ENCODE assay signal across 22 cellular contexts in genomic region chr7:22002731-22003130, GRCh38.
"Had no signal": no experiment of that assay in that cellular context is flagged by ENCODE, and none has a peak within 500 bp of the region (broad histone marks: within the 10 kb centered on the region; RNA-seq: fewer than 3 reads in every experiment).

No MANE protein-coding gene starts in this region.

- H3K27me3 Mint-ChIP-seq: dendritic cell treated with granulocyte-macrophage colony-stimulating factor and Interleukin-4, amounts not matched to agents 40 ng/mL and 50 ng/mL, for 4 days had no signal

- H3K36me3 Mint-ChIP-seq: immature natural killer cell; naive thymus-derived CD8-positive, alpha-beta T cell; stimulated activated memory B cell treated with anti-CD40 and anti-IgM and Interleukin-4, amounts not matched to agents 10 μg/mL and 1 μg/mL and 100 μg/mL, for 72 hours had no signal

- H3K4me3 ChIP-seq: psoas muscle, spleen, testis, tibial nerve, upper lobe of right lung had no signal

- H3K4me3 Mint-ChIP-seq: dendritic cell treated with granulocyte-macrophage colony-stimulating factor and Interleukin-4, amounts not matched to agents 40 ng/mL and 50 ng/mL, for 4 days; effector memory CD8-positive, alpha-beta T cell; immature natural killer cell; naive thymus-derived CD8-positive, alpha-beta T cell; stimulated activated memory B cell treated with anti-CD40 and anti-IgM and Interleukin-4, amounts not matched to agents 10 μg/mL and 1 μg/mL and 100 μg/mL, for 72 hours; stimulated activated naive CD8-positive, alpha-beta T cell treated with anti-CD3 and anti-CD28 coated beads, Interleukin-15, Interleukin-2, amounts not matched to agents 100 ng/mL and 50 ng/mL, for 24 hours had no signal

- H3K4me1 ChIP-seq: psoas muscle, testis, tibial nerve, upper lobe of right lung had no signal

- ATAC-seq: effector memory CD8-positive, alpha-beta T cell; left colon; naive thymus-derived CD8-positive, alpha-beta T cell; psoas muscle; sciatic nerve; stimulated activated memory B cell treated with anti-CD40 and anti-IgM and Interleukin-4, amounts not matched to agents 10 μg/mL and 1 μg/mL and 100 μg/mL, for 72 hours; upper lobe of right lung had no signal

- H3K27ac ChIP-seq: neutrophil, psoas muscle, spleen, testis, tibial nerve, upper lobe of right lung had no signal

- DNase-seq: cerebellar nuclear complex; effector memory CD8-positive, alpha-beta T cell; glutamatergic neuron; immature natural killer cell; kidney; left colon; naive thymus-derived CD8-positive, alpha-beta T cell; psoas muscle; spleen; stimulated activated CD4-positive, alpha-beta T cell treated with anti-CD3 and anti-CD28 coated beads, Interleukin-15, amount 100 ng/mL, for 24 hours; stimulated activated CD4-positive, alpha-beta T cell treated with anti-CD3 and anti-CD28 coated beads, Interleukin-1b, Interleukin-23, amount 100 ng/mL, for 48 hours; stimulated activated CD4-positive, alpha-beta T cell treated with anti-CD3 and anti-CD28 coated beads, Interleukin-4, amount 100 ng/mL, for 24 hours; testis; upper lobe of right lung had no signal

- H3K36me3 ChIP-seq: neutrophil, spleen, tibial nerve, upper lobe of right lung had no signal

- H3K4me1 Mint-ChIP-seq: stimulated activated memory B cell treated with anti-CD40 and anti-IgM and Interleukin-4, amounts not matched to agents 10 μg/mL and 1 μg/mL and 100 μg/mL, for 72 hours had no signal

- FAIRE-seq: colon, frontal cortex, kidney had no signal

- H3K27ac Mint-ChIP-seq: dendritic cell treated with granulocyte-macrophage colony-stimulating factor and Interleukin-4, amounts not matched to agents 40 ng/mL and 50 ng/mL, for 4 days; effector memory CD8-positive, alpha-beta T cell; immature natural killer cell; naive thymus-derived CD8-positive, alpha-beta T cell; stimulated activated memory B cell treated with anti-CD40 and anti-IgM and Interleukin-4, amounts not matched to agents 10 μg/mL and 1 μg/mL and 100 μg/mL, for 72 hours; stimulated activated naive CD8-positive, alpha-beta T cell treated with anti-CD3 and anti-CD28 coated beads, Interleukin-15, Interleukin-2, amounts not matched to agents 100 ng/mL and 50 ng/mL, for 24 hours had no signal

- H3K9me3 Mint-ChIP-seq: dendritic cell treated with granulocyte-macrophage colony-stimulating factor and Interleukin-4, amounts not matched to agents 40 ng/mL and 50 ng/mL, for 4 days; effector memory CD8-positive, alpha-beta T cell; immature natural killer cell; naive thymus-derived CD8-positive, alpha-beta T cell; stimulated activated memory B cell treated with anti-CD40 and anti-IgM and Interleukin-4, amounts not matched to agents 10 μg/mL and 1 μg/mL and 100 μg/mL, for 72 hours; stimulated activated naive CD8-positive, alpha-beta T cell treated with anti-CD3 and anti-CD28 coated beads, Interleukin-15, Interleukin-2, amounts not matched to agents 100 ng/mL and 50 ng/mL, for 24 hours had no signal

- H3K9me3 ChIP-seq: neutrophil, psoas muscle, spleen, testis, tibial nerve, upper lobe of right lung had no signal

- H3K27me3 ChIP-seq: neutrophil, testis, tibial nerve, upper lobe of right lung had no signal
